Comparison of ENCODE assay signal across 14 cellular contexts in genomic region chr12:67766370-67766769, GRCh38.
DNase-seq lines count a peak whose midpoint lies in the region; ATAC-seq and TF ChIP-seq lines count a peak whose summit lies in the region.
"Had no signal": no experiment of that assay in that cellular context is flagged by ENCODE, and none has a peak within 500 bp of the region (broad histone marks: within the 10 kb centered on the region; RNA-seq: fewer than 3 reads in every experiment).

No MANE protein-coding gene starts in this region.

- CTCF ChIA-PET in Calu3 (lab: Charles Lee): interaction anchor here (0.9 to 1.3 kb wide), 2 partner anchors 12 to 410 kb away, joined by 3 to 5 read pairs; no protein-coding TSS in a partner anchor

- WGBS in mesodermal cell (ENCODE audit: insufficient coverage in 2 of 2), 2 experiments: 45 to 50% methylated on average over 2 of the region's 3 CpGs

- no TSS peak for BruUV-seq in Calu3 (replicated peaks; lab: Mats Ljungman, UMichigan)

- no peaks in the 10 kb centered on the region for H3K9me3 ChIP-seq in MG63
- no peaks in the 10 kb centered on the region for H3K9me3 ChIP-seq in mesodermal cell (ENCODE audit: control insufficient read depth, low read length)

- no peaks in the 10 kb centered on the region for H3K36me3 ChIP-seq in MG63
- no peaks in the 10 kb centered on the region for H3K36me3 ChIP-seq in mesodermal cell (ENCODE audit: control insufficient read depth, insufficient read depth, low read length)
- H3K36me3 ChIP-seq: WERI-Rb-1 had no signal

- no peak overlapping the region for H3K27ac Mint-ChIP-seq in Calu3 (ENCODE audit: unreplicated experiment)
- H3K27ac Mint-ChIP-seq: brain; CD8-positive, alpha-beta T cell had no signal

- intact Hi-C loops in Calu3 (cut with micrococcal nuclease; ENCODE audit: unreplicated experiment): no loop called here

- H3K4me1 Mint-ChIP-seq in Calu3 (ENCODE audit: low read depth, unreplicated experiment): no peaks in the 10 kb centered on the region

- H3K4me1 ChIP-seq in mesodermal cell (ENCODE audit: control insufficient read depth, insufficient read depth, low read length, poor library complexity, severe bottlenecking): peaks cover 10% of the 10 kb centered on the region

- H3K27ac ChIP-seq in mesodermal cell (ENCODE audit: low read depth, low read length, severe bottlenecking): peak overlapping the region; percentile 45
- H3K27ac ChIP-seq: WERI-Rb-1 had no signal

- no peak for ATAC-seq in left lobe of liver
- no peak for ATAC-seq in GM18502 (IDR thresholded peaks at IDR 0.05; ENCODE audit: poor library complexity, unreplicated experiment)
- ATAC-seq: CD8-positive, alpha-beta T cell; GM12878; Panc1 had no signal

- no peaks in the 10 kb centered on the region for H3K9me3 Mint-ChIP-seq in Calu3 (ENCODE audit: low read depth, unreplicated experiment)
- H3K9me3 Mint-ChIP-seq: brain; CD8-positive, alpha-beta T cell had no signal

- no peaks in the 10 kb centered on the region for H3K27me3 Mint-ChIP-seq in Calu3 (ENCODE audit: unreplicated experiment)
- H3K27me3 Mint-ChIP-seq: brain had no signal

- peak; percentile 26 for DNase-seq in Calu3
- peak; percentile 56 for DNase-seq in MG63
- DNase-seq in choroid plexus epithelial cell (ENCODE audit: low read depth): peak; percentile 75
- DNase-seq in left lobe of liver (ENCODE audit: low spot score): no peak
- DNase-seq in NCI-H2081 treated with DMSO at 0.1 percent for 48 hours (lab: John Stamatoyannopoulos, UW): no peak
- no peak for DNase-seq in retina
- DNase-seq: CD8-positive, alpha-beta T cell; KBM-7; WERI-Rb-1 had no signal

- H3K4me3 ChIP-seq in MG63 (no peak overlapping the region), choroid plexus epithelial cell (ENCODE audit: low read depth, low read length) (no peak overlapping the region), mesodermal cell (ENCODE audit: extremely low read depth, insufficient read depth, low read length, poor library complexity, severe bottlenecking) (no peak overlapping the region)
- H3K4me3 ChIP-seq: GM12878 had no signal

- no peak for TF ChIP-seq CTCF in Calu3 (IDR thresholded peaks at IDR 0.05; ENCODE audit: unreplicated experiment)
- TF ChIP-seq CTCF in choroid plexus epithelial cell (conservative IDR thresholded peaks at IDR 0.05; ENCODE audit: low read depth, low read length): no peak

- H3K27me3 ChIP-seq in MG63: no peaks in the 10 kb centered on the region

- H3K36me3 Mint-ChIP-seq in Calu3 (ENCODE audit: insufficient read depth, unreplicated experiment): no peaks in the 10 kb centered on the region
- H3K36me3 Mint-ChIP-seq: brain; CD8-positive, alpha-beta T cell had no signal

- no peak overlapping the region for H3K4me3 Mint-ChIP-seq in Calu3 (ENCODE audit: low read depth, unreplicated experiment)
- H3K4me3 Mint-ChIP-seq: brain; CD8-positive, alpha-beta T cell had no signal

Comparison
In these comparisons a context has a peak if more than half of its experiments do, and no peak if none do; other contexts are left out.
1. DNase-seq: peak in Calu3 (single experiment), MG63 (single experiment) and choroid plexus epithelial cell (single experiment); none in left lobe of liver (single experiment), NCI-H2081 treated with DMSO at 0.1 percent for 48 hours (single experiment) and retina (single experiment).